Comparison of ENCODE assay signal across 16 cellular contexts in the genomic region with DNA sequence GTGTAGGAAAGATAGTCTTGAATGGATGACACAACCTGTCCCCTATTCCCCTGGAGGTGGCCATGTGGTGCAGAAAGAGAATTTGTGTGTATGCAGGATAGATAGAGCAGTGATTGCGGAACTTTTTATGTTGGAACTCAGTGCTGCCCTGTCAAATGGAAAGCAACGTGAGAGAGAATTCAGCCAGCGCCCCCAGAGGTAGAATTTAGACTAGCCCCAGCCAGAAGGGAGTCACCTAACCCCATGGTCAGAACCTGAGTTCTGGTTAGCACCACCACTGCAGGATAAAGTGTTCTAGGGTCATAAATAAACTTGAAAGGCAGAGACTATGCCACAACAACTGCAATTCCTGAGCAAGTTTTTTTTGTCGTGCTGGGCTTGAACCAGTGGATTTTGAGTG.
A peak's percentile ranks its signal among the peaks of the same experiment; 100 is the strongest.
DNase-seq lines count a peak whose midpoint lies in the region; ATAC-seq, FAIRE-seq and TF ChIP-seq lines count a peak whose summit lies in the region.
"Had no signal": no experiment of that assay in that cellular context is flagged by ENCODE, and none has a peak within 500 bp of the region (broad histone marks: within the 10 kb centered on the region; RNA-seq: fewer than 3 reads in every experiment).

No MANE protein-coding gene starts in this region.

- ATAC-seq in GM19328 (IDR thresholded peaks at IDR 0.05; ENCODE audit: unreplicated experiment): peak; percentile 67
- ATAC-seq in HG03469 (IDR thresholded peaks at IDR 0.05; ENCODE audit: unreplicated experiment): peak; percentile 54
- ATAC-seq in stimulated activated naive B cell treated with anti-CD40 and anti-IgM and Interleukin-4, amounts not matched to agents 10 μg/mL and 1 μg/mL and 100 μg/mL, for 72 hours (replicated peaks): no peak
- ATAC-seq: left cardiac atrium, psoas muscle had no signal

- H3K36me3 ChIP-seq in BE2C (no peaks in the 10 kb centered on the region), ascending aorta (no peaks in the 10 kb centered on the region)
- H3K36me3 ChIP-seq: Peyer's patch, upper lobe of left lung had no signal

- DNase-seq in BE2C: no peak
- no peak for DNase-seq in chondrocyte (ENCODE audit: low spot score)
- DNase-seq in HCEC 1CT: no peak
- DNase-seq in RCC 7860 (ENCODE audit: low spot score): no peak
- DNase-seq in ascending aorta (ENCODE audit: low spot score in 2 of 2): no peak
- DNase-seq in stimulated activated naive B cell treated with anti-CD40 and anti-IgM and Interleukin-4, amounts not matched to agents 10 μg/mL and 1 μg/mL and 100 μg/mL, for 72 hours: no peak
- DNase-seq: activated CD4-positive, alpha-beta T cell treated with anti-CD3 and anti-CD28 coated beads, Interleukin-2, amount 10 ng/mL, durations not matched to agents 7 days and 5 days; DMS79 treated with DMSO at 0.1 percent for 48 hours; left cardiac atrium; NCI-H226; Peyer's patch; psoas muscle; upper lobe of left lung had no signal

- H3K9me3 Mint-ChIP-seq in chondrocyte (ENCODE audit: low read depth): peaks cover 19% of the 10 kb centered on the region
- H3K9me3 Mint-ChIP-seq in stimulated activated naive B cell treated with anti-CD40 and anti-IgM and Interleukin-4, amounts not matched to agents 10 μg/mL and 1 μg/mL and 100 μg/mL, for 72 hours: peaks cover 0 to 5% of the 10 kb centered on the region in 2 donors

- intact Hi-C loops in ascending aorta (cut with DNase I): no loop called here

- no peak overlapping the region for H3K27ac Mint-ChIP-seq in chondrocyte (ENCODE audit: unreplicated experiment)
- no peak overlapping the region for H3K27ac Mint-ChIP-seq in stimulated activated naive B cell treated with anti-CD40 and anti-IgM and Interleukin-4, amounts not matched to agents 10 μg/mL and 1 μg/mL and 100 μg/mL, for 72 hours
- H3K27ac Mint-ChIP-seq: activated CD4-positive, alpha-beta T cell treated with anti-CD3 and anti-CD28 coated beads, Interleukin-2, amount 10 ng/mL, durations not matched to agents 7 days and 5 days had no signal

- H3K4me1 ChIP-seq in BE2C (no peaks in the 10 kb centered on the region), ascending aorta (no peaks in the 10 kb centered on the region)
- H3K4me1 ChIP-seq: Peyer's patch, psoas muscle, upper lobe of left lung had no signal

- no peak overlapping the region for H3K4me3 Mint-ChIP-seq in chondrocyte (ENCODE audit: unreplicated experiment)
- no peak overlapping the region for H3K4me3 Mint-ChIP-seq in stimulated activated naive B cell treated with anti-CD40 and anti-IgM and Interleukin-4, amounts not matched to agents 10 μg/mL and 1 μg/mL and 100 μg/mL, for 72 hours
- H3K4me3 Mint-ChIP-seq: activated CD4-positive, alpha-beta T cell treated with anti-CD3 and anti-CD28 coated beads, Interleukin-2, amount 10 ng/mL, durations not matched to agents 7 days and 5 days had no signal

- TF ChIP-seq CTCF in BE2C (IDR thresholded peaks at IDR 0.05; ENCODE audit: low read depth, low read length) (peak; percentile 29), chondrocyte (IDR thresholded peaks at IDR 0.05) (peak; percentile 20), ascending aorta (IDR thresholded peaks at IDR 0.05) (no peak)

- H3K27me3 ChIP-seq in BE2C (no peaks in the 10 kb centered on the region), ascending aorta (no peaks in the 10 kb centered on the region)
- H3K27me3 ChIP-seq: Peyer's patch, upper lobe of left lung had no signal

- H3K27me3 Mint-ChIP-seq in chondrocyte (ENCODE audit: low read depth): peaks cover 11% of the 10 kb centered on the region
- H3K27me3 Mint-ChIP-seq in stimulated activated naive B cell treated with anti-CD40 and anti-IgM and Interleukin-4, amounts not matched to agents 10 μg/mL and 1 μg/mL and 100 μg/mL, for 72 hours: no peaks in the 10 kb centered on the region
- H3K27me3 Mint-ChIP-seq: activated CD4-positive, alpha-beta T cell treated with anti-CD3 and anti-CD28 coated beads, Interleukin-2, amount 10 ng/mL, durations not matched to agents 7 days and 5 days had no signal

- no peak for FAIRE-seq in RCC 7860 (lab: Jason Lieb, UNC)
- FAIRE-seq: bronchial epithelial cell had no signal

- H3K27ac ChIP-seq in ascending aorta: no peak overlapping the region
- H3K27ac ChIP-seq: Peyer's patch, psoas muscle, upper lobe of left lung had no signal

- H3K4me3 ChIP-seq in BE2C (ENCODE audit: low read depth, low read length) (no peak overlapping the region), ascending aorta (no peak overlapping the region)
- H3K4me3 ChIP-seq: Peyer's patch, psoas muscle, upper lobe of left lung had no signal

- H3K9me3 ChIP-seq in BE2C (no peaks in the 10 kb centered on the region), ascending aorta (no peaks in the 10 kb centered on the region)
- H3K9me3 ChIP-seq: Peyer's patch, psoas muscle, upper lobe of left lung had no signal

- H3K36me3 Mint-ChIP-seq in chondrocyte (ENCODE audit: low read depth): no peaks in the 10 kb centered on the region
- no peaks in the 10 kb centered on the region for H3K36me3 Mint-ChIP-seq in stimulated activated naive B cell treated with anti-CD40 and anti-IgM and Interleukin-4, amounts not matched to agents 10 μg/mL and 1 μg/mL and 100 μg/mL, for 72 hours

- H3K4me1 Mint-ChIP-seq in chondrocyte (ENCODE audit: low read depth): no peaks in the 10 kb centered on the region
- no peaks in the 10 kb centered on the region for H3K4me1 Mint-ChIP-seq in stimulated activated naive B cell treated with anti-CD40 and anti-IgM and Interleukin-4, amounts not matched to agents 10 μg/mL and 1 μg/mL and 100 μg/mL, for 72 hours
- H3K4me1 Mint-ChIP-seq: activated CD4-positive, alpha-beta T cell treated with anti-CD3 and anti-CD28 coated beads, Interleukin-2, amount 10 ng/mL, durations not matched to agents 7 days and 5 days had no signal

Comparison
In these comparisons a context has a peak if more than half of its experiments do, and no peak if none do; other contexts are left out.
1. CTCF ChIP-seq: peak in BE2C (single experiment) and chondrocyte (single experiment); none in ascending aorta (0 of 3).
2. ATAC-seq: peak in GM19328 (single experiment) and HG03469 (single experiment); none in stimulated activated naive B cell treated with anti-CD40 and anti-IgM and Interleukin-4, amounts not matched to agents 10 μg/mL and 1 μg/mL and 100 μg/mL, for 72 hours (0 of 2).